Comparison of ENCODE assay signal across 23 cellular contexts in the genomic region with DNA sequence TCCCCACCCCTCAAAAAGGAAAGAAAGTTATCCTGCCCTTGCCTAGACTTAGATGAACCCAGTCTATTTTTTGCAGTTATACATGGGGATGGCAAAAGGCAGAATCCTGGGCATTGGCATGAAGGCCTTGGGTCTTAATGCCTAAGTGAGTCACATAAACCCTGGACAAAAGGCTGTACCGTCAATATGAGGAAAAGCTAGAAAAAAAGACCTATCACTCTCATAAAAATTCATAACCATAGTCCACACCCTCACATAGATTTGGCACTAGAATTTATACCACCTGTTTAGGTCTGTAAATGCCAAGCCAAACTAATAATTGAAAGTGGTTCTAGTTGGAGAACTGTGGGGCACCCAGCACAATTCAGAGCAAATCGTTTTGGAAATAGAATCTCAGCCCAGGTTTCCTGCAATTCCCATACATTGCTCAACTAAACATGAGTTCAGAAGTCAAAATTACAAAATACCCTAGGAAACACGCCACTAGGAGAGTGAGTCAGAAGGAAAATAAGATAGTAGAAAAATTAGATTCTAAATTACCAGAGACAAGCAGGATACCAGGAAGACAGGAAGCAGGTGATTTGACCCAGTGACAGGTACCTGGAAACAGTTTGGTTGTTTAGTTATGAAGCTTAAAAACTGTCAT.
DNase-seq lines count a peak whose midpoint lies in the region; ATAC-seq, FAIRE-seq and TF ChIP-seq lines count a peak whose summit lies in the region.
"Had no signal": no experiment of that assay in that cellular context is flagged by ENCODE, and none has a peak within 500 bp of the region (broad histone marks: within the 10 kb centered on the region; RNA-seq: fewer than 3 reads in every experiment).

No MANE protein-coding gene starts in this region.

- peaks cover 6% of the 10 kb centered on the region for H3K27me3 Mint-ChIP-seq in activated naive CD8-positive, alpha-beta T cell treated with anti-CD3 and anti-CD28 coated beads, Interleukin-2, amount 10 ng/mL, durations not matched to agents 7 days and 5 days
- H3K27me3 Mint-ChIP-seq in activated naive CD8-positive, alpha-beta T cell treated with anti-CD3 and anti-CD28 coated beads, Interleukin-2, amount 50 U/mL, for 24 hours: no peaks in the 10 kb centered on the region
- H3K27me3 Mint-ChIP-seq: activated CD8-positive, alpha-beta T cell treated with anti-CD3 and anti-CD28 coated beads for 36 hours; stimulated activated naive CD8-positive, alpha-beta T cell treated with anti-CD3 and anti-CD28 coated beads, Interleukin-15, Interleukin-2, amounts not matched to agents 100 ng/mL and 50 ng/mL, for 24 hours had no signal

- no peaks in the 10 kb centered on the region for H4K20me1 ChIP-seq in SK-N-SH (ENCODE audit: insufficient read depth)

- no peak overlapping the region for H2AFZ ChIP-seq in SK-N-SH (ENCODE audit: low read depth)

- H3K4me3 Mint-ChIP-seq in activated naive CD8-positive, alpha-beta T cell treated with anti-CD3 and anti-CD28 coated beads, Interleukin-2, amount 10 ng/mL, durations not matched to agents 7 days and 5 days: peak overlapping the region; percentile 1
- H3K4me3 Mint-ChIP-seq in activated naive CD8-positive, alpha-beta T cell treated with anti-CD3 and anti-CD28 coated beads, Interleukin-2, amount 50 U/mL, for 24 hours: no peak overlapping the region
- H3K4me3 Mint-ChIP-seq: activated CD8-positive, alpha-beta T cell treated with anti-CD3 and anti-CD28 coated beads for 36 hours; neural crest cell; stimulated activated naive CD8-positive, alpha-beta T cell treated with anti-CD3 and anti-CD28 coated beads, Interleukin-15, Interleukin-2, amounts not matched to agents 100 ng/mL and 50 ng/mL, for 24 hours had no signal

- no peak for DNase-seq in activated naive CD8-positive, alpha-beta T cell treated with anti-CD3 and anti-CD28 coated beads, Interleukin-2, amount 10 ng/mL, durations not matched to agents 7 days and 5 days
- DNase-seq in activated naive CD8-positive, alpha-beta T cell treated with anti-CD3 and anti-CD28 coated beads, Interleukin-2, amount 50 U/mL, for 24 hours: no peak
- DNase-seq in bronchial epithelial cell (ENCODE audit: low read depth) (peak; percentile 71), foreskin keratinocyte (peak; percentile 29 to 44), small intestine (peak; percentile 28), SK-N-SH (no peak), activated T-cell treated with anti-CD3 and anti-CD28 coated beads for 4 hours (no peak)
- DNase-seq: 8988T; activated CD8-positive, alpha-beta T cell treated with anti-CD3 and anti-CD28 coated beads for 36 hours; activated T-cell treated with anti-CD3 and anti-CD28 coated beads, Interleukin-2, amount 50 U/mL, for 48 hours; C1 segment of cervical spinal cord; DMS79 treated with DMSO at 0.1 percent for 48 hours; glutamatergic neuron; Kasumi-1; NCI-H146; NCI-H446 treated with DMSO at 0.1 percent for 48 hours; Right ventricle myocardium superior had no signal

- H3K4me1 ChIP-seq in foreskin keratinocyte (no peaks in the 10 kb centered on the region), small intestine (ENCODE audit: control insufficient read depth in 2 of 2, insufficient read depth in 1 of 2, low read depth in 1 of 2, low read length in 1 of 2) (peaks cover 0 to 4% of the 10 kb centered on the region in 2 donors), SK-N-SH (ENCODE audit: control insufficient read depth in 1 of 2, insufficient read depth in 2 of 2, low read depth in 1 of 2, low read length in 1 of 2) (peaks cover 0 to 4% of the 10 kb centered on the region in 2 experiments; a peak in 1 of 4 replicates)

- H3K27me3 ChIP-seq in bronchial epithelial cell (ENCODE audit: control insufficient read depth, insufficient read depth, low read length) (no peaks in the 10 kb centered on the region), foreskin keratinocyte (no peaks in the 10 kb centered on the region), small intestine (ENCODE audit: control insufficient read depth in 2 of 2, insufficient read depth in 2 of 2, low read length in 2 of 2) (no peaks in the 10 kb centered on the region), SK-N-SH (ENCODE audit: insufficient read depth) (no peaks in the 10 kb centered on the region)

- H3K27ac ChIP-seq in foreskin keratinocyte (no peak overlapping the region), small intestine (ENCODE audit: low read depth in 1 of 2, low read length in 1 of 2) (no peak overlapping the region), SK-N-SH (ENCODE audit: low read depth in 2 of 2, low read length in 1 of 2) (no peak overlapping the region)

- no peak for TF ChIP-seq EP300 in SK-N-SH (IDR thresholded peaks at IDR 0.05; ENCODE audit: borderline replicate concordance in 1 of 2, low read depth in 1 of 2, low read length in 1 of 2)

- H3K36me3 Mint-ChIP-seq in activated naive CD8-positive, alpha-beta T cell treated with anti-CD3 and anti-CD28 coated beads, Interleukin-2, amount 10 ng/mL, durations not matched to agents 7 days and 5 days: peaks cover 3% of the 10 kb centered on the region
- no peaks in the 10 kb centered on the region for H3K36me3 Mint-ChIP-seq in activated naive CD8-positive, alpha-beta T cell treated with anti-CD3 and anti-CD28 coated beads, Interleukin-2, amount 50 U/mL, for 24 hours (ENCODE audit: low read depth)

- no peaks in the 10 kb centered on the region for H3K9me3 ChIP-seq in small intestine (ENCODE audit: control insufficient read depth, low read depth)
- H3K9me3 ChIP-seq in SK-N-SH: no peaks in the 10 kb centered on the region

- FAIRE-seq in bronchial epithelial cell (lab: Jason Lieb, UNC): no peak
- no peak for FAIRE-seq in small intestine (lab: Jason Lieb, UNC)
- FAIRE-seq: endometrium, islet of Langerhans had no signal

- peaks cover 8% of the 10 kb centered on the region for H3K4me1 Mint-ChIP-seq in activated naive CD8-positive, alpha-beta T cell treated with anti-CD3 and anti-CD28 coated beads, Interleukin-2, amount 10 ng/mL, durations not matched to agents 7 days and 5 days
- H3K4me1 Mint-ChIP-seq in activated naive CD8-positive, alpha-beta T cell treated with anti-CD3 and anti-CD28 coated beads, Interleukin-2, amount 50 U/mL, for 24 hours: peaks cover 3% of the 10 kb centered on the region
- H3K4me1 Mint-ChIP-seq: neural crest cell had no signal

- H3K36me3 ChIP-seq in bronchial epithelial cell (ENCODE audit: control insufficient read depth, insufficient read depth, low read length) (no peaks in the 10 kb centered on the region), small intestine (ENCODE audit: control insufficient read depth in 2 of 2, insufficient read depth in 2 of 2, low read length in 2 of 2) (no peaks in the 10 kb centered on the region), SK-N-SH (replicated peaks in 1 of 2; ENCODE audit: control insufficient read depth in 1 of 2, insufficient read depth in 2 of 2, low read length in 1 of 2) (no peaks in the 10 kb centered on the region)

- H3K9me2 ChIP-seq in SK-N-SH: no peaks in the 10 kb centered on the region

- CTCF ChIA-PET in SK-N-SH (lab: Yijun Ruan, JAX): interaction anchor here (0.6 to 1.0 kb wide), 3 partner anchors 20 to 525 kb away, joined by 3 to 5 read pairs (median 5); no protein-coding TSS in a partner anchor

- TF ChIP-seq CTCF in bronchial epithelial cell (IDR thresholded peaks at IDR 0.05; ENCODE audit: insufficient read depth, low read length, severe bottlenecking) (no peak), foreskin keratinocyte (conservative IDR thresholded peaks at IDR 0.05) (no peak), SK-N-SH (IDR thresholded peaks at IDR 0.05) (no peak)

- peaks cover 6% of the 10 kb centered on the region for H3F3A ChIP-seq in SK-N-SH (replicated peaks; ENCODE audit: insufficient read depth)

- H3K4me2 ChIP-seq in SK-N-SH: no peak overlapping the region

- no peak overlapping the region for H3K27ac Mint-ChIP-seq in activated naive CD8-positive, alpha-beta T cell treated with anti-CD3 and anti-CD28 coated beads, Interleukin-2, amount 10 ng/mL, durations not matched to agents 7 days and 5 days
- H3K27ac Mint-ChIP-seq in activated naive CD8-positive, alpha-beta T cell treated with anti-CD3 and anti-CD28 coated beads, Interleukin-2, amount 50 U/mL, for 24 hours: no peak overlapping the region
- H3K27ac Mint-ChIP-seq: activated CD8-positive, alpha-beta T cell treated with anti-CD3 and anti-CD28 coated beads for 36 hours; stimulated activated naive CD8-positive, alpha-beta T cell treated with anti-CD3 and anti-CD28 coated beads, Interleukin-15, Interleukin-2, amounts not matched to agents 100 ng/mL and 50 ng/mL, for 24 hours had no signal

- WGBS in small intestine, 3 donors: 16 to 60% (median 42%) methylated on average over 3 of the region's 3 CpGs
- WGBS in SK-N-SH (ENCODE audit: low lambda C conversion rate): 55% methylated on average over 3 of the region's 3 CpGs

- POLR2A ChIA-PET in activated naive CD8-positive, alpha-beta T cell treated with anti-CD3 and anti-CD28 coated beads, Interleukin-2, amount 10 ng/mL, durations not matched to agents 7 days and 5 days (lab: Charles Lee): no interaction called here
- POLR2A ChIA-PET in SK-N-SH (lab: Yijun Ruan, JAX): no interaction called here

- no peak for TF ChIP-seq RAD21 in SK-N-SH (IDR thresholded peaks at IDR 0.05; ENCODE audit: low read length)

- no peak overlapping the region for H3K4me3 ChIP-seq in bronchial epithelial cell (ENCODE audit: low read depth, low read length)
- H3K4me3 ChIP-seq in small intestine (ENCODE audit: low read depth in 1 of 2, low read length in 2 of 2): no peak overlapping the region
- no peak overlapping the region for H3K4me3 ChIP-seq in SK-N-SH (ENCODE audit: low read depth in 2 of 2, low read length in 1 of 2)

- H3K9ac ChIP-seq in SK-N-SH: no peak overlapping the region

- H3K79me2 ChIP-seq in SK-N-SH (ENCODE audit: insufficient read depth): no peaks in the 10 kb centered on the region

- ATAC-seq in activated naive CD8-positive, alpha-beta T cell treated with anti-CD3 and anti-CD28 coated beads, Interleukin-2, amount 10 ng/mL, durations not matched to agents 7 days and 5 days (ENCODE audit: low read depth): no peak
- no peak for ATAC-seq in activated naive CD8-positive, alpha-beta T cell treated with anti-CD3 and anti-CD28 coated beads, Interleukin-2, amount 50 U/mL, for 24 hours
- ATAC-seq in foreskin keratinocyte: no peak
- no peak for ATAC-seq in HG02973 (IDR thresholded peaks at IDR 0.05; ENCODE audit: unreplicated experiment)
- ATAC-seq: activated CD8-positive, alpha-beta T cell treated with anti-CD3 and anti-CD28 coated beads for 36 hours; HCT116 had no signal

- no peaks in the 10 kb centered on the region for H3K9me3 Mint-ChIP-seq in activated naive CD8-positive, alpha-beta T cell treated with anti-CD3 and anti-CD28 coated beads, Interleukin-2, amount 10 ng/mL, durations not matched to agents 7 days and 5 days
- H3K9me3 Mint-ChIP-seq in activated naive CD8-positive, alpha-beta T cell treated with anti-CD3 and anti-CD28 coated beads, Interleukin-2, amount 50 U/mL, for 24 hours: no peaks in the 10 kb centered on the region
- H3K9me3 Mint-ChIP-seq: activated CD8-positive, alpha-beta T cell treated with anti-CD3 and anti-CD28 coated beads for 36 hours; neural crest cell; stimulated activated naive CD8-positive, alpha-beta T cell treated with anti-CD3 and anti-CD28 coated beads, Interleukin-15, Interleukin-2, amounts not matched to agents 100 ng/mL and 50 ng/mL, for 24 hours had no signal

TF ChIP-seq in SK-N-SH, 30 proteins besides CTCF, POLR2A, EP300 and RAD21 (continues in another document):
- TF ChIP-seq RXRA (IDR thresholded peaks at IDR 0.05; ENCODE audit: borderline replicate concordance, low read depth): no peak

Comparison
In these comparisons a context has a peak if more than half of its experiments do, and no peak if none do; other contexts are left out.
1. DNase-seq: peak in bronchial epithelial cell (single experiment), foreskin keratinocyte (2 of 2) and small intestine (single experiment); none in activated naive CD8-positive, alpha-beta T cell treated with anti-CD3 and anti-CD28 coated beads, Interleukin-2, amount 10 ng/mL, durations not matched to agents 7 days and 5 days (single experiment), activated naive CD8-positive, alpha-beta T cell treated with anti-CD3 and anti-CD28 coated beads, Interleukin-2, amount 50 U/mL, for 24 hours (single experiment), SK-N-SH (single experiment) and activated T-cell treated with anti-CD3 and anti-CD28 coated beads for 4 hours (single experiment).